Comparison of ENCODE assay signal across 17 cellular contexts in the genomic region with DNA sequence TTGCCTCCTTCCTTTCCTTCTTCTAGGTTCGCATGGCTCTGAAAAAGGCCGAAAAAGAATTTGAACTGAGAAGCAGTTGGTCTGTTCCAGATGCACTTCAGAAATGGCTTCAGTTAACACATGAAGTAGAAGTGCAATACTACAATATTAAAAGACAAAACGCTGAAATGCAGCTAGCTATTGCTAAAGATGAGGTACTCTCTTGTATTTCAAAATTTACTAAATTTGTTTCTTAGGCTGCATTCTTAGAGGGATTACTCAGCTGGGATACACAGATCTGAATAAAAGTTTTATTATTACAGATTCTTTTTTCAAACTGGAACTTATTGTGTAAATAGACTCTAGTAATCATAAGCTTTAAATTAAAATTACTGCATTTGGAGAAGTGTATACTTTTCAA.
DNase-seq lines count a peak whose midpoint lies in the region; ATAC-seq and TF ChIP-seq lines count a peak whose summit lies in the region.
"Had no signal": no experiment of that assay in that cellular context is flagged by ENCODE, and none has a peak within 500 bp of the region (broad histone marks: within the 10 kb centered on the region; RNA-seq: fewer than 3 reads in every experiment).

No MANE protein-coding gene starts in this region.

- no TSS peak for BruUV-seq in OCI-LY7 (replicated peaks; lab: Mats Ljungman, UMichigan)

- H3K4me3 ChIP-seq in DOHH2 (ENCODE audit: low read length) (no peak overlapping the region), OCI-LY7 (ENCODE audit: low read depth, low read length, poor library complexity, severe bottlenecking) (peak overlapping the region; percentile 47), smooth muscle cell (no peak overlapping the region)
- H3K4me3 ChIP-seq: hepatocyte, SJCRH30, stomach had no signal

- no peaks in the 10 kb centered on the region for H3K27me3 Mint-ChIP-seq in osteocyte (ENCODE audit: unreplicated experiment)

- TF ChIP-seq CTCF in DOHH2 (IDR thresholded peaks at IDR 0.05; ENCODE audit: low read depth, low read length, poor library complexity, severe bottlenecking) = no peak
- no peak for TF ChIP-seq CTCF in OCI-LY7 (conservative IDR thresholded peaks at IDR 0.05; ENCODE audit: low read length)
- no peak for TF ChIP-seq CTCF in smooth muscle cell (IDR thresholded peaks at IDR 0.05; ENCODE audit: borderline replicate concordance, insufficient read depth, poor library complexity, severe bottlenecking)
- TF ChIP-seq CTCF in osteocyte (IDR thresholded peaks at IDR 0.05) = no peak

- H3K9me3 ChIP-seq in DOHH2 (ENCODE audit: control insufficient read depth, insufficient read depth, low read length) = no peaks in the 10 kb centered on the region
- no peaks in the 10 kb centered on the region for H3K9me3 ChIP-seq in OCI-LY7 (ENCODE audit: low read length)
- no peaks in the 10 kb centered on the region for H3K9me3 ChIP-seq in smooth muscle cell (replicated peaks; ENCODE audit: low read depth)
- H3K9me3 ChIP-seq: SJCRH30, stomach had no signal

- no peak overlapping the region for H3K9ac ChIP-seq in smooth muscle cell (ENCODE audit: low read depth)

- no peaks in the 10 kb centered on the region for H3K9me3 Mint-ChIP-seq in osteocyte (ENCODE audit: unreplicated experiment)
- H3K9me3 Mint-ChIP-seq: CD14-positive monocyte had no signal

- H3K4me3 Mint-ChIP-seq in osteocyte (ENCODE audit: unreplicated experiment) = no peak overlapping the region
- H3K4me3 Mint-ChIP-seq: CD14-positive monocyte had no signal

- peaks cover 34% of the 10 kb centered on the region for H3K4me1 Mint-ChIP-seq in osteocyte (ENCODE audit: unreplicated experiment)
- H3K4me1 Mint-ChIP-seq: CD14-positive monocyte had no signal

- H3K4me2 ChIP-seq in DOHH2 (ENCODE audit: low read length) (peak overlapping the region; percentile 33; the same call in 1 of the 2 replicates), OCI-LY7 (ENCODE audit: low read length) (peak overlapping the region; percentile 63), smooth muscle cell (peak overlapping the region; percentile 54)
- H3K4me2 ChIP-seq: hepatocyte had no signal

- peak; percentile 33 for DNase-seq in OCI-LY7 (ENCODE audit: low spot score)
- peak; percentile 70 for DNase-seq in fibroblast of peridontal ligament (ENCODE audit: extremely low read depth)
- no peak for DNase-seq in smooth muscle cell (lab: John Stamatoyannopoulos, UW; ENCODE audit: unreplicated experiment)
- DNase-seq in osteocyte (ENCODE audit: extremely low spot score, unreplicated experiment) = no peak
- no peak for DNase-seq in superior temporal gyrus (ENCODE audit: extremely low spot score)
- DNase-seq: activated CD4-positive, alpha-beta T cell treated with anti-CD3 and anti-CD28 coated beads, Interleukin-2, amount 50 U/mL, for 1 hour; activated T-cell treated with anti-CD3 and anti-CD28 coated beads for 4 hours; DND-41; left cardiac atrium; NCI-H1694 treated with DMSO at 0.1 percent for 48 hours; NCI-H524; SJCRH30; stomach had no signal

- no peak for ATAC-seq in GM21786 (IDR thresholded peaks at IDR 0.05; ENCODE audit: unreplicated experiment)
- ATAC-seq: left cardiac atrium had no signal

- no peak overlapping the region for H3K27ac Mint-ChIP-seq in osteocyte (ENCODE audit: unreplicated experiment)
- H3K27ac Mint-ChIP-seq: CD14-positive monocyte had no signal

- no peaks in the 10 kb centered on the region for H3K79me2 ChIP-seq in DOHH2 (ENCODE audit: control insufficient read depth, low read length)
- peaks cover 81% of the 10 kb centered on the region for H3K79me2 ChIP-seq in OCI-LY7 (ENCODE audit: insufficient read depth, low read depth, low read length)
- peaks cover 14% of the 10 kb centered on the region for H3K79me2 ChIP-seq in smooth muscle cell (ENCODE audit: low read depth)
- H3K79me2 ChIP-seq: hepatocyte had no signal

- intact Hi-C loops in OCI-LY7 (cut with micrococcal nuclease; ENCODE audit: unreplicated experiment) = loop anchor here (1.0 to 5.0 kb wide), 3 partner anchors 176 to 1140 kb away; no protein-coding TSS in a partner anchor

- CTCF ChIA-PET in OCI-LY7 (lab: Charles Lee; ENCODE audit: unreplicated experiment) = interaction anchor here (0.5 kb wide), 1 partner anchor 549 kb away, joined by 3 read pairs; no protein-coding TSS in a partner anchor

- H2AFZ ChIP-seq in OCI-LY7 (ENCODE audit: low read length) = peak overlapping the region; percentile 3; the same call in 1 of the 2 replicates
- no peak overlapping the region for H2AFZ ChIP-seq in smooth muscle cell (ENCODE audit: low read depth)
- H2AFZ ChIP-seq: hepatocyte had no signal

- peak overlapping the region; percentile 57 for H3K27ac ChIP-seq in DOHH2 (ENCODE audit: low read depth, low read length)
- H3K27ac ChIP-seq in OCI-LY7 (ENCODE audit: low read depth, low read length, poor library complexity, severe bottlenecking) = peak overlapping the region; percentile 92
- no peak overlapping the region for H3K27ac ChIP-seq in smooth muscle cell (ENCODE audit: low read depth)
- H3K27ac ChIP-seq: hepatocyte, SJCRH30 had no signal

- no peaks in the 10 kb centered on the region for H4K20me1 ChIP-seq in DOHH2 (ENCODE audit: control insufficient read depth, insufficient read depth, low read depth, low read length)
- H4K20me1 ChIP-seq in OCI-LY7 (ENCODE audit: insufficient read depth, low read length) = no peaks in the 10 kb centered on the region
- no peaks in the 10 kb centered on the region for H4K20me1 ChIP-seq in smooth muscle cell (ENCODE audit: low read depth)

- no peaks in the 10 kb centered on the region for H3K9me2 ChIP-seq in DOHH2 (replicated peaks; ENCODE audit: control insufficient read depth, low read length)
- H3K9me2 ChIP-seq in OCI-LY7 (ENCODE audit: insufficient read depth, low read length) = no peaks in the 10 kb centered on the region

- H3F3A ChIP-seq in DOHH2 (ENCODE audit: control insufficient read depth, insufficient read depth) (peaks cover 26% of the 10 kb centered on the region), smooth muscle cell (ENCODE audit: low read depth) (peaks cover 4% of the 10 kb centered on the region)

- POLR2A ChIA-PET in OCI-LY7 (lab: Charles Lee) = interaction anchor here (0.6 to 9.7 kb wide), 30 partner anchors 10 to 1143 kb away, joined by 3 to 187 read pairs (median 6); a partner anchor contains a TSS

- H3K36me3 ChIP-seq in DOHH2 (ENCODE audit: control insufficient read depth, low read length) = peaks cover 74% of the 10 kb centered on the region
- H3K36me3 ChIP-seq in OCI-LY7 (ENCODE audit: insufficient read depth, low read length) = peaks cover 72% of the 10 kb centered on the region
- no peaks in the 10 kb centered on the region for H3K36me3 ChIP-seq in smooth muscle cell (ENCODE audit: low read depth)

- H3K36me3 Mint-ChIP-seq in osteocyte (ENCODE audit: unreplicated experiment) = no peaks in the 10 kb centered on the region

- H3K27me3 ChIP-seq in DOHH2 (ENCODE audit: control insufficient read depth, low read length) (no peaks in the 10 kb centered on the region), smooth muscle cell (ENCODE audit: low read depth) (no peaks in the 10 kb centered on the region)
- H3K27me3 ChIP-seq: hepatocyte, SJCRH30, stomach had no signal

- 80% methylated on average over 3 of the region's 3 CpGs for WGBS in smooth muscle cell (ENCODE audit: low lambda C conversion rate)

- H3K4me1 ChIP-seq in DOHH2 (ENCODE audit: control insufficient read depth, low read length) = peaks cover 66% of the 10 kb centered on the region
- peaks cover 98% of the 10 kb centered on the region for H3K4me1 ChIP-seq in OCI-LY7 (ENCODE audit: insufficient read depth, low read length, poor library complexity, severe bottlenecking)
- H3K4me1 ChIP-seq in smooth muscle cell (ENCODE audit: low read depth) = no peaks in the 10 kb centered on the region
- H3K4me1 ChIP-seq: SJCRH30 had no signal

Comparison
In these comparisons a context has a peak if more than half of its experiments do, and no peak if none do; other contexts are left out.
1. DNase-seq: peak in OCI-LY7 (single experiment) and fibroblast of peridontal ligament (single experiment); none in smooth muscle cell (single experiment), osteocyte (single experiment) and superior temporal gyrus (single experiment).
2. Peak in every context shown above with its lines, with median percentiles within 50 percentile points of each other: H3K4me2 ChIP-seq.